16 cellular contexts compared by ENCODE assay signal in the genomic region with DNA sequence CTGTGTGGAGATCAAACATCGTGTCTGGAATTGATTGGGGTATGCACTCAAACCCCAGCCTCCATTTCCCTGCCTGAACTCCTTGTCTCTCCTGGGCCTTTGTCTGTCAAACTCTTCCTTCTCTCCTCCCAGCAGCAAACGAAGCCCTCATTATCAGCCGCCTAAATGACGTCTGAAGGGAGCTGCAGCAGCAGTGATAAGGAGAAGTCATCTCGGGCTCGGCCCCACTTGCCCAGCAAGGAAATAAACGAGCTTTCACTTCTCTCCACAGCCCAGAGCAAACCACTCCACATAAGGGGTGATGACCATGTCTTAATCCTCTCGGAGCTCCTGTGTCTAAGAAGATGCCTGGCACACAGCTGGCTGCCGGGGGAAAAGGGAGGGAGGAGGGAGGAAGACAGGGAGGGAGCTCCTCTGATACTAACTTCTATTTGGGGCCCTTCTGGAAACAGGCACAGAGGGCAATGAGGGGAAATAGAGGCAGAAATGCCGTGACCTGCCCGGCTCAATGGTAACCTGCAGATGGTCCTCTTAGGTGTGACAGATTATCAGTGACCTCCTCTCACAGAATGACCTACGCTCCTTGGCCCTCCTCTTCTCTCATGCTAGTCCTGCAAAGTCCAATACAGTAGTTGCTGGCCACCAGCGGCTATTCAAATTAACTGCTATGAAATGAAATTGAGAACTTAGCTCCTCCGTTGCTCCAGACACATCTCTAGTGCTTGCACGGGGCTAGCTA.
"Had no signal": no experiment of that assay in that cellular context is flagged by ENCODE, and none has a peak within 500 bp of the region (broad histone marks: within the 10 kb centered on the region; RNA-seq: fewer than 3 reads in every experiment).

No MANE protein-coding gene starts in this region.

- H3K4me1 ChIP-seq: testis had no signal

- H3K9me3 ChIP-seq: testis had no signal

- H3K27me3 ChIP-seq: testis had no signal

- H3K4me3 ChIP-seq: testis had no signal

- DNase-seq: activated B cell treated with CpG ODN at 0.5 μM for 24 hours; activated CD4-positive, alpha-beta T cell treated with anti-CD3 and anti-CD28 coated beads, Interleukin-2, amount 10 ng/mL, durations not matched to agents 24 days and 14 days; activated CD8-positive, alpha-beta memory T cell treated with anti-CD3 and anti-CD28 coated beads for 24 hours; activated T-cell treated with anti-CD3 and anti-CD28 coated beads for 4 hours; amygdala; cerebellar nuclear complex; effector memory CD8-positive, alpha-beta T cell; left colon; mammary epithelial cell; stimulated activated CD4-positive, alpha-beta T cell treated with anti-CD3 and anti-CD28 coated beads, Interleukin-12 subunit alpha, Interleukin-12 subunit beta, amount 100 ng/mL, for 4 hours; stimulated activated CD4-positive, alpha-beta T cell treated with anti-CD3 and anti-CD28 coated beads, Interleukin-2, amount 100 ng/mL, for 48 hours; SW 1271; T1000; testis had no signal

- ATAC-seq: effector memory CD8-positive, alpha-beta T cell; left colon; sciatic nerve had no signal

- H3K27ac ChIP-seq: epithelial cell of prostate, testis had no signal
